8 cellular contexts compared by ENCODE assay signal in genomic region chr3:177597325-177598109, GRCh38.
DNase-seq lines count a peak whose midpoint lies in the region; ATAC-seq and TF ChIP-seq lines count a peak whose summit lies in the region.

No MANE protein-coding gene starts in this region.

- peak overlapping the region; percentile 67 for H3K27ac ChIP-seq in CD4-positive, alpha-beta T cell (ENCODE audit: low read depth, low read length)
- H3K27ac ChIP-seq in angular gyrus (ENCODE audit: low read depth, low read length) (peak overlapping the region; percentile 67), skeletal muscle tissue (ENCODE audit: low read depth, low read length) (peak overlapping the region; percentile 67)

- no peak for TF ChIP-seq CTCF in CD4-positive, alpha-beta T cell (IDR thresholded peaks at IDR 0.05)

- peak in 3 of 10 experiments; percentile 3 to 14 (median 8) for DNase-seq in CD4-positive, alpha-beta T cell
- peak; percentile 37 to 72 for DNase-seq in NOMO-1 (lab: John Stamatoyannopoulos, UW; ENCODE audit: unreplicated experiment in 2 of 2)
- DNase-seq in hippocampal formation (lab: John Stamatoyannopoulos, UW): peak; percentile 32 to 73
- no peak for DNase-seq in GOT3 (lab: John Stamatoyannopoulos, UW)

- H3K9me3 ChIP-seq in CD4-positive, alpha-beta T cell (ENCODE audit: control insufficient read depth, low read length): no peaks in the 10 kb centered on the region
- no peaks in the 10 kb centered on the region for H3K9me3 ChIP-seq in skeletal muscle tissue (ENCODE audit: control insufficient read depth in 3 of 3, low read length in 3 of 3)

- CTCF ChIA-PET in CD4-positive, alpha-beta T cell (lab: Charles Lee): no interaction called here

- no peaks in the 10 kb centered on the region for H3K27me3 ChIP-seq in CD4-positive, alpha-beta T cell (ENCODE audit: control insufficient read depth, insufficient read depth, low read length)
- no peaks in the 10 kb centered on the region for H3K27me3 ChIP-seq in skeletal muscle tissue (ENCODE audit: control insufficient read depth in 3 of 3, insufficient read depth in 3 of 3, low read length in 3 of 3)

- POLR2A ChIA-PET in CD4-positive, alpha-beta T cell (lab: Charles Lee): interaction anchor here (1.0 to 3.0 kb wide), 14 partner anchors 9 to 452 kb away, joined by 3 to 27 read pairs (median 10); partner anchors contain the start of gene TBL1XR1

- peak overlapping the region; percentile 96 for H3K27ac Mint-ChIP-seq in CD4-positive, alpha-beta T cell

- ATAC-seq in CD4-positive, alpha-beta T cell (ENCODE audit: poor library complexity): peak; percentile 93
- ATAC-seq in GM19351 (IDR thresholded peaks at IDR 0.05; ENCODE audit: unreplicated experiment): peak; percentile 83
- ATAC-seq in HG03460 (IDR thresholded peaks at IDR 0.05; ENCODE audit: unreplicated experiment): peak; percentile 86

- no peaks in the 10 kb centered on the region for H3K27me3 Mint-ChIP-seq in CD4-positive, alpha-beta T cell

- H3K4me3 ChIP-seq in skeletal muscle tissue (ENCODE audit: low read length in 3 of 3): peak overlapping the region in 2 of 3 donors; percentile 20 to 54

- no peak overlapping the region for H3K9ac ChIP-seq in skeletal muscle tissue (ENCODE audit: low read depth in 1 of 3, low read length in 3 of 3)

- intact Hi-C loops in CD4-positive, alpha-beta T cell (cut with DNase I, micrococcal nuclease): loop anchor here in 1 of 2 experiments (5.0 to 10.0 kb wide), 5 partner anchors 47 to 545 kb away; partner anchors contain the start of gene TBL1XR1

- H3K36me3 Mint-ChIP-seq in CD4-positive, alpha-beta T cell (ENCODE audit: low read depth): no peaks in the 10 kb centered on the region

- peaks cover 84% of the 10 kb centered on the region for H3K4me1 Mint-ChIP-seq in CD4-positive, alpha-beta T cell (ENCODE audit: low read depth)

- H3K4me3 Mint-ChIP-seq in CD4-positive, alpha-beta T cell: peak overlapping the region; percentile 83

- no peaks in the 10 kb centered on the region for H3K36me3 ChIP-seq in skeletal muscle tissue (ENCODE audit: control insufficient read depth in 3 of 3, insufficient read depth in 3 of 3, low read length in 3 of 3)

- no peaks in the 10 kb centered on the region for H3K9me3 Mint-ChIP-seq in CD4-positive, alpha-beta T cell

- H3K4me1 ChIP-seq in skeletal muscle tissue (ENCODE audit: control insufficient read depth in 3 of 3, insufficient read depth in 3 of 3, low read length in 3 of 3): peaks cover 21 to 32% (median 22%) of the 10 kb centered on the region in 3 donors
